10 cellular contexts compared by ENCODE assay signal in genomic region chr6:167216390-167217050, GRCh38. TPM values are rescaled to one million over a fixed set of nuclear protein-coding genes. Genes with fewer than 3 reads are reported as not detected.
DNase-seq lines count a peak whose midpoint lies in the region; ATAC-seq, FAIRE-seq and TF ChIP-seq lines count a peak whose summit lies in the region.
"Not testable (repeated sequence)": the region's sequence is repeated elsewhere in the genome, so short reads cannot be mapped to it uniquely, and the experiment has no call there.
"Had no signal": no experiment of that assay in that cellular context is flagged by ENCODE, and none has a peak within 500 bp of the region (broad histone marks: within the 10 kb centered on the region; RNA-seq: fewer than 3 reads in every experiment).

No MANE protein-coding gene starts in this region.

- H3K36me3 ChIP-seq in GM12878 (ENCODE audit: control insufficient read depth in 2 of 2, insufficient read depth in 2 of 2, low read length in 1 of 2); H1 (ENCODE audit: control insufficient read depth in 2 of 4, insufficient read depth in 4 of 4, low read length in 3 of 4); HepG2 (replicated peaks in 1 of 2; ENCODE audit: control insufficient read depth in 1 of 2, insufficient read depth in 2 of 2, low read length in 2 of 2): not testable (repeated sequence)

- in situ Hi-C loops in GM12878 (cut with MboI): loop anchor here (25.0 kb wide), 1 partner anchor 146 kb away; no protein-coding TSS in a partner anchor
- in situ Hi-C loops in HepG2 (cut with HindIII; ENCODE audit: extremely low pct_ligation_motif_present, low pct_unique_long_range_greater_than_20kb): not testable (repeated sequence)

- not testable (repeated sequence) for H4K91ac ChIP-seq in H1 (replicated peaks; ENCODE audit: insufficient read length, low read length)

- not testable (repeated sequence) for H3K4me2 ChIP-seq in GM12878 (ENCODE audit: control insufficient read depth, insufficient read depth); H1 (ENCODE audit: insufficient read depth in 1 of 2, low read depth in 2 of 2, low read length in 2 of 2)
- H3K4me2 ChIP-seq in HepG2 (ENCODE audit: low read depth, low read length): peak overlapping the region; percentile 54

- H2BK120ac ChIP-seq in H1 (replicated peaks; ENCODE audit: low read depth, low read length): not testable (repeated sequence)

- not testable (repeated sequence) for H3K4ac ChIP-seq in H1 (replicated peaks; ENCODE audit: insufficient read length, low read depth, low read length)

- RAD21 ChIA-PET in GM12878 (lab: Charles Lee; ENCODE audit: unreplicated experiment): interaction anchor here (1.6 kb wide), 1 partner anchor 442 kb away, joined by 4 read pairs; no protein-coding TSS in a partner anchor

- H2BK5ac ChIP-seq in H1 (ENCODE audit: low read depth, low read length): not testable (repeated sequence)

- H3K9me3 ChIP-seq in GM12878 (replicated peaks; ENCODE audit: control insufficient read depth, insufficient read depth, low read length); H1 (ENCODE audit: insufficient read depth in 2 of 2, low read depth in 1 of 2, low read length in 1 of 2); HepG2 (ENCODE audit: low read length): not testable (repeated sequence)

- TF ChIP-seq POLR2A in GM12878 (IDR thresholded peaks at IDR 0.05; ENCODE audit: low read depth, low read length); H1 (IDR thresholded peaks at IDR 0.05; ENCODE audit: control extremely low read depth in 1 of 2, low read depth in 2 of 2, low read length in 2 of 2): not testable (repeated sequence)
- TF ChIP-seq POLR2A in HepG2 (IDR thresholded peaks at IDR 0.05; ENCODE audit: insufficient read depth in 1 of 2, low read depth in 2 of 2, low read length in 2 of 2): peak; percentile 27 to 55; a peak in 2 of 4 replicates

- not testable (repeated sequence) for H4K5ac ChIP-seq in H1 (ENCODE audit: insufficient read length, low read depth, low read length)

- not testable (repeated sequence) for BruUV-seq in GM12878 (replicated peaks; lab: Mats Ljungman, UMichigan)
- TSS peak; percentile 74 for BruUV-seq in HepG2 (replicated peaks; lab: Mats Ljungman, UMichigan)

- H3K27me3 ChIP-seq in GM12878 (replicated peaks in 1 of 2; ENCODE audit: control insufficient read depth in 2 of 2, insufficient read depth in 2 of 2, low read length in 1 of 2); H1 (replicated peaks in 1 of 4; ENCODE audit: control insufficient read depth in 3 of 4, extremely low read depth in 1 of 4, insufficient read depth in 3 of 4, low read length in 3 of 4); HepG2 (ENCODE audit: control insufficient read depth in 1 of 2, insufficient read depth in 2 of 2, low read length in 2 of 2): not testable (repeated sequence)

- not testable (repeated sequence) for TF ChIP-seq RAD21 in GM12878 (IDR thresholded peaks at IDR 0.05; ENCODE audit: insufficient read depth, low read depth, low read length); H1 (IDR thresholded peaks at IDR 0.05 in 1 of 2, conservative IDR thresholded peaks at IDR 0.05 in 1 of 2; ENCODE audit: low read depth in 2 of 2, low read length in 2 of 2)
- TF ChIP-seq RAD21 in HepG2 (CRISPR knock-in tag; IDR thresholded peaks at IDR 0.05): 0 out of 2 replicates have a peak, but pooled peaks have one; percentile 23

- not testable (repeated sequence) for H3K36me3 Mint-ChIP-seq in progenitor cell of endocrine pancreas (ENCODE audit: insufficient read depth)

- not testable (repeated sequence) for H3K14ac ChIP-seq in H1 (ENCODE audit: insufficient read length)

- POLR2A ChIA-PET in GM12878 (lab: Charles Lee); H1 (lab: Charles Lee; ENCODE audit: partially characterized antibody): not testable (repeated sequence)
- POLR2A ChIA-PET in HepG2 (lab: Yijun Ruan, JAX): interaction anchor here (1.2 to 3.9 kb wide), 7 partner anchors 10 to 126 kb away, joined by 3 to 51 read pairs (median 10); partner anchors contain the start of gene UNC93A

- H4K8ac ChIP-seq in H1 (ENCODE audit: extremely low read depth, insufficient read depth, low read length): not testable (repeated sequence)

- H4K20me1 ChIP-seq in GM12878 (ENCODE audit: control insufficient read depth, insufficient read depth); H1 (replicated peaks in 1 of 2; ENCODE audit: control insufficient read depth in 1 of 2, insufficient read depth in 2 of 2, low read length in 2 of 2); HepG2 (ENCODE audit: insufficient read depth, low read length): not testable (repeated sequence)

- not testable (repeated sequence) for H3K27me3 Mint-ChIP-seq in progenitor cell of endocrine pancreas

- H3K4me3 ChIP-seq in LNCaP clone FGC (ENCODE audit: low read depth, low read length); GM12878; H1 (ENCODE audit: extremely low read depth in 1 of 4, insufficient read depth in 2 of 4, low read depth in 3 of 4, low read length in 4 of 4): not testable (repeated sequence)
- peak overlapping the region in 1 of 3 experiments; percentile 47; a peak in 2 of 6 replicates for H3K4me3 ChIP-seq in HepG2 (replicated peaks in 1 of 3; ENCODE audit: insufficient read depth in 1 of 3, low read depth in 2 of 3, low read length in 3 of 3)

- peak; percentile 36 for DNase-seq in LNCaP clone FGC (ENCODE audit: low read depth)
- peak; percentile 47 for DNase-seq in NCI-H2029 treated with DMSO at 0.1 percent for 48 hours (lab: John Stamatoyannopoulos, UW)
- not testable (repeated sequence) for DNase-seq in GM12878 (ENCODE audit: low read depth, low spot score); H1 (ENCODE audit: low read depth in 1 of 2, low spot score in 2 of 2); progenitor cell of endocrine pancreas (ENCODE audit: low spot score, unreplicated experiment)
- DNase-seq in HepG2 (ENCODE audit: low spot score): peak; percentile 91

- ATAC-seq in GM12878: not testable (repeated sequence)
- peak; percentile 73 for ATAC-seq in HepG2

- TF ChIP-seq EP300 in GM12878 (IDR thresholded peaks at IDR 0.05; ENCODE audit: borderline replicate concordance in 1 of 2, control insufficient read depth in 1 of 2, low read depth in 2 of 2, low read length in 2 of 2); H1 (IDR thresholded peaks at IDR 0.05; ENCODE audit: borderline replicate concordance in 1 of 2, low read depth in 2 of 2, low read length in 2 of 2); HepG2 (CRISPR knock-in tag; IDR thresholded peaks at IDR 0.05; ENCODE audit: borderline replicate concordance): not testable (repeated sequence)
- peak in 1 of 2 experiments; percentile 69; a peak in 2 of 4 replicates for TF ChIP-seq EP300 in HepG2 (IDR thresholded peaks at IDR 0.05; ENCODE audit: low read depth in 2 of 2, low read length in 2 of 2)

- not testable (repeated sequence) for H3K79me1 ChIP-seq in H1 (ENCODE audit: low read depth, low read length)

- not testable (repeated sequence) for H3K18ac ChIP-seq in H1 (ENCODE audit: extremely low read depth, low read length)

- 27% methylated on average over 15 of the region's 15 CpGs for WGBS in GM12878 (ENCODE audit: insufficient coverage, insufficient replicate concordance, low lambda C conversion rate, missing lambda C conversion rate)
- WGBS in H1 (ENCODE audit: extremely low coverage in 1 of 2, insufficient coverage in 1 of 2, insufficient read length in 1 of 2, insufficient replicate concordance in 2 of 2, low coverage in 1 of 2, low lambda C conversion rate in 2 of 2, missing lambda C conversion rate in 1 of 2), 2 experiments: 83% methylated on average over 11 of the region's 15 CpGs; no CpG with 5 or more reads in 1 of the 2 experiments
- WGBS in HepG2 (ENCODE audit: low lambda C conversion rate): 6% methylated on average over 8 of the region's 15 CpGs

- not testable (repeated sequence) for H2BK20ac ChIP-seq in H1 (ENCODE audit: low read length)

- not testable (repeated sequence) for H2AK5ac ChIP-seq in H1 (ENCODE audit: low read depth, low read length)

- CTCF ChIA-PET in GM12878 (lab: Yijun Ruan, JAX): not testable (repeated sequence)
- CTCF ChIA-PET in H1 (lab: Charles Lee; ENCODE audit: partially characterized antibody): interaction anchor here (0.6 to 3.0 kb wide), 6 partner anchors 28 to 136 kb away, joined by 3 to 8 read pairs (median 5); no protein-coding TSS in a partner anchor
- CTCF ChIA-PET in HepG2 (lab: Yijun Ruan, JAX; ENCODE audit: low intra/inter-chr PET ratio, low total read pairs): interaction anchor here (4.1 kb wide), 1 partner anchor 71 kb away, joined by 19 read pairs; no protein-coding TSS in a partner anchor

- H3K9me3 Mint-ChIP-seq in progenitor cell of endocrine pancreas (ENCODE audit: low read depth): not testable (repeated sequence)

- not testable (repeated sequence) for H3K23ac ChIP-seq in H1 (ENCODE audit: insufficient read length)

- not testable (repeated sequence) for H3K56ac ChIP-seq in H1 (replicated peaks; ENCODE audit: insufficient read length, low read depth, low read length)

- H3K4me3 Mint-ChIP-seq in progenitor cell of endocrine pancreas (ENCODE audit: low read depth): not testable (repeated sequence)

- H3K4me1 Mint-ChIP-seq in progenitor cell of endocrine pancreas (ENCODE audit: low read depth): peaks cover 15% of the 10 kb centered on the region

- TF ChIP-seq CTCF in LNCaP clone FGC (IDR thresholded peaks at IDR 0.05; ENCODE audit: control insufficient read depth, extremely low read depth, insufficient read depth); GM12878 (IDR thresholded peaks at IDR 0.05 in 2 of 3, conservative IDR thresholded peaks at IDR 0.05 in 1 of 3; ENCODE audit: control insufficient read depth in 2 of 3, extremely low read depth in 1 of 3, insufficient read depth in 1 of 3, low read depth in 3 of 3, low read length in 3 of 3); H1 (IDR thresholded peaks at IDR 0.05; ENCODE audit: control extremely low read depth in 1 of 3, insufficient read depth in 1 of 3, low read depth in 1 of 3, low read length in 3 of 3); progenitor cell of endocrine pancreas (IDR thresholded peaks at IDR 0.05; ENCODE audit: unreplicated experiment): not testable (repeated sequence)
- TF ChIP-seq CTCF in HepG2 (CRISPR knock-in tag; IDR thresholded peaks at IDR 0.05): peak; percentile 59

- H3K79me2 ChIP-seq in GM12878 (ENCODE audit: control insufficient read depth, insufficient read depth, low read length); H1 (ENCODE audit: control insufficient read depth in 1 of 2, insufficient read depth in 2 of 2, low read length in 2 of 2); HepG2 (ENCODE audit: insufficient read depth, low read length): not testable (repeated sequence)

- not testable (repeated sequence) for H3K27ac ChIP-seq in GM12878 (ENCODE audit: control insufficient read depth, insufficient read depth); H1 (ENCODE audit: low read depth, low read length)
- peak overlapping the region; percentile 82 for H3K27ac ChIP-seq in HepG2 (ENCODE audit: extremely low read length, insufficient read depth, low read length)

- not testable (repeated sequence) for H2AFZ ChIP-seq in GM12878 (ENCODE audit: control insufficient read depth, low read depth, low read length); H1 (ENCODE audit: low read length); HepG2 (ENCODE audit: low read length)

- intact Hi-C loops in GM12878 (cut with micrococcal nuclease; ENCODE audit: unreplicated experiment): not testable (repeated sequence)
- intact Hi-C loops in HepG2 (cut with micrococcal nuclease; ENCODE audit: unreplicated experiment): loop anchor here (5.0 kb wide), 1 partner anchor 34 kb away; no protein-coding TSS in a partner anchor

- not testable (repeated sequence) for H3K9ac ChIP-seq in GM12878 (ENCODE audit: control insufficient read depth, insufficient read depth, low read length); H1 (replicated peaks in 1 of 4; ENCODE audit: extremely low read depth in 1 of 4, low read depth in 3 of 4, low read length in 3 of 4)
- peak overlapping the region; percentile 74 for H3K9ac ChIP-seq in HepG2 (ENCODE audit: insufficient read depth, low read depth, low read length)

- H2BK12ac ChIP-seq in H1 (ENCODE audit: low read depth, low read length): not testable (repeated sequence)

- peak overlapping the region; percentile 92 for H3K27ac Mint-ChIP-seq in progenitor cell of endocrine pancreas

- SMC1A ChIA-PET in GM12878 (lab: Charles Lee; ENCODE audit: uncharacterized antibody, unreplicated experiment): not testable (repeated sequence)

- FAIRE-seq in GM12878 (lab: Jason Lieb, UNC): peak; percentile 92
- peak; percentile 82 for FAIRE-seq in H1 (lab: Jason Lieb, UNC)
- FAIRE-seq in HepG2 (lab: Jason Lieb, UNC): peak; percentile 96

- not testable (repeated sequence) for H3K4me1 ChIP-seq in GM12878 (ENCODE audit: control insufficient read depth, insufficient read depth, low read length); H1 (replicated peaks in 1 of 4; ENCODE audit: control insufficient read depth in 3 of 4, insufficient read depth in 4 of 4, low read length in 3 of 4)
- H3K4me1 ChIP-seq in HepG2 (ENCODE audit: insufficient read depth, low read length): peaks cover 90% of the 10 kb centered on the region

- H3K23me2 ChIP-seq in H1 (ENCODE audit: low read depth, low read length): not testable (repeated sequence)

- not testable (repeated sequence) for H2BK15ac ChIP-seq in H1 (ENCODE audit: low read length)

RNA-seq across cellular contexts. Expression of gene GPR31, which starts 58.7 kb away (rescaled TPM):
- total RNA-seq in GM12878 (2013; cell fraction: nucleolus; rRNA removed): not detected in 2 replicates
- not detected in 2 replicates for total RNA-seq in GM12878 (2014; rRNA removed)
- total RNA-seq in GM12878 (2014; rRNA removed; fragmentation: Illumina TruSeq; extraction: Trizol): not detected in 2 replicates
- total RNA-seq in GM12878 (2021): not detected in 2 replicates
- not detected for polyA plus RNA-seq in GM12878 (2011; ENCODE audit: low read depth)
- polyA plus RNA-seq in GM12878 (2011; rRNA removed): not detected in 2 replicates
- not detected in 2 replicates for polyA plus RNA-seq in GM12878 (2011; cell fraction: cytosol; rRNA removed)
- not detected in 2 replicates for polyA plus RNA-seq in GM12878 (2011; cell fraction: nucleus; rRNA removed)
- not detected in 2 replicates for polyA plus RNA-seq in GM12878 (2012)
- not detected in 2 replicates for polyA plus RNA-seq in GM12878 (2014; fragmentation: Illumina TruSeq; extraction: Trizol)
- not detected for polyA plus RNA-seq in GM12878 (2014; fragmentation: Nextera tagmentation; extraction: Ambion mirVana)
- polyA plus RNA-seq in GM12878 (2014; rRNA removed): not detected in 2 replicates
- polyA plus RNA-seq in GM12878 (2016; fragmentation: Nextera tagmentation; extraction: Ambion mirVana): not detected
- polyA minus RNA-seq in GM12878 (2011; rRNA and poly(A)+ RNA removed): not detected in 2 replicates
- not detected in 2 replicates for polyA minus RNA-seq in GM12878 (2011; cell fraction: cytosol; rRNA and poly(A)+ RNA removed)
- polyA minus RNA-seq in GM12878 (2011; cell fraction: nucleus; rRNA and poly(A)+ RNA removed): not detected in 2 replicates
- not detected in 2 replicates for total RNA-seq in H1 (2021; fragmentation: NEBNext Ultra II Directional; extraction: Animal tissue kit (Norgen Biotek cat#: 25700))
- polyA plus RNA-seq in H1 (2011; rRNA removed): not detected in 2 replicates
- polyA plus RNA-seq in H1 (2011; cell fraction: cytosol; rRNA removed): not detected
- not detected for polyA plus RNA-seq in H1 (2011; cell fraction: nucleus; rRNA removed)
- not detected in 4 replicates for polyA plus RNA-seq in H1 (2012, experiment 1 of 2)
- not detected for polyA plus RNA-seq in H1 (2012, experiment 2 of 2)
- not detected for polyA plus RNA-seq in H1 (2013, experiment 1 of 2)
- polyA plus RNA-seq in H1 (2013, experiment 2 of 2): not detected
- polyA minus RNA-seq in H1 (2011; rRNA and poly(A)+ RNA removed): not detected in 2 replicates
- not detected for polyA minus RNA-seq in H1 (2011; cell fraction: cytosol; rRNA and poly(A)+ RNA removed)
- not detected for polyA minus RNA-seq in H1 (2011; cell fraction: nucleus; rRNA and poly(A)+ RNA removed)
- not detected in 2 replicates for total RNA-seq in HepG2 (2016; rRNA removed; fragmentation: Illumina TruSeq; extraction: Trizol)
- not detected in 2 replicates for total RNA-seq in HepG2 (2016; cell fraction: cytosol; rRNA removed; fragmentation: Illumina TruSeq; extraction: Trizol; ENCODE audit: low read depth)
- not detected in 2 replicates for total RNA-seq in HepG2 (2016; cell fraction: insoluble cytoplasmic fraction; rRNA removed; fragmentation: Illumina TruSeq; extraction: Trizol)
- not detected in 2 replicates for total RNA-seq in HepG2 (2016; cell fraction: membrane; rRNA removed; fragmentation: Illumina TruSeq; extraction: Trizol)
- not detected in 2 replicates for total RNA-seq in HepG2 (2016; cell fraction: nucleus; rRNA removed; fragmentation: Illumina TruSeq; extraction: Trizol)
- polyA plus RNA-seq in HepG2 (2011; rRNA removed): not detected in 2 replicates
- polyA plus RNA-seq in HepG2 (2011; cell fraction: cytosol; rRNA removed): not detected in 2 replicates
- polyA plus RNA-seq in HepG2 (2011; cell fraction: nucleus; rRNA removed): not detected in 2 replicates
- not detected in 2 replicates for polyA plus RNA-seq in HepG2 (2012)
- polyA plus RNA-seq in HepG2 (2016; cell fraction: cytosol; fragmentation: Illumina TruSeq; extraction: Trizol; ENCODE audit: low read depth): not detected in 2 replicates
- polyA plus RNA-seq in HepG2 (2016; cell fraction: insoluble cytoplasmic fraction; fragmentation: Illumina TruSeq; extraction: Trizol; ENCODE audit: low read depth): not detected in 2 replicates
- polyA plus RNA-seq in HepG2 (2016; cell fraction: membrane; fragmentation: Illumina TruSeq; extraction: Trizol; ENCODE audit: low read depth): not detected in 2 replicates
- polyA plus RNA-seq in HepG2 (2016; cell fraction: nucleus; fragmentation: Illumina TruSeq; extraction: Trizol; ENCODE audit: insufficient read depth, low read depth): not detected in 2 replicates
- not detected in 2 replicates for polyA minus RNA-seq in HepG2 (2011; rRNA and poly(A)+ RNA removed; ENCODE audit: low replicate concordance)
- not detected in 2 replicates for polyA minus RNA-seq in HepG2 (2011; cell fraction: cytosol; rRNA and poly(A)+ RNA removed)
- not detected in 2 replicates for polyA minus RNA-seq in HepG2 (2011; cell fraction: nucleus; rRNA and poly(A)+ RNA removed)
- not detected in 2 replicates for total RNA-seq in progenitor cell of endocrine pancreas
- total RNA-seq: CD4-positive, CD25-positive, alpha-beta regulatory T cell; CD8-positive, alpha-beta memory T cell; H9 had no signal
- polyA plus RNA-seq: CD4-positive, CD25-positive, alpha-beta regulatory T cell; CD8-positive, alpha-beta memory T cell; IgD-negative memory B cell had no signal
